Comparison of ENCODE assay signal across 16 cellular contexts in the genomic region with DNA sequence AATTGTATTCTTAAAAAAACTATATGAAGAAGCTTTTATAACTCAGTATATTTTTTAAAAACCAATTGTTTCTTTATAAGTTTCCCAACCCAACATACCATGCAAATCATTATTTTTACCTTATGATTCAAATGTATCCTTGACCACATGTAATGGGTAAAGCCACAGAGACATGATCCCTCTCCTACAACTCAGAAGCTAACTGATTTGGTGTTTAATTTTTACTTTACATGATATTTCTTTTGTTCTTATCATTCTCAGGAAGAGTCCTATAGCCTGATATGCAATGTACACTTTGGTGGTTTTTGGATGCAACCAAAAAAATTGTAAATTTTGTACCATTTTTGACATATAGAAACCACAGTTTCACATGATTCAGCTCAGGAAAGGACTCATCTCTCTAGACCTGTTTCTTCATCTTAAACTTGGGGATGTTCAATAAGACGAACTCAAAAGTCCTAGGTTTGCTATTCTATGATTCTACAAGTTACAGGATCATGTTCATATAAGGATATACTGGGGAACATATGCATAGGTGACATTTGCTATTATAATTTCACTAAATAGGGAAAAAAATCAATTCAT.
"Had no signal": no experiment of that assay in that cellular context is flagged by ENCODE, and none has a peak within 500 bp of the region (broad histone marks: within the 10 kb centered on the region; RNA-seq: fewer than 3 reads in every experiment).

No MANE protein-coding gene starts in this region.

- H3K9me3 ChIP-seq: psoas muscle, sigmoid colon, thoracic aorta, vagina had no signal

- H3K27ac ChIP-seq: brain microvascular endothelial cell, psoas muscle, sigmoid colon, thoracic aorta, vagina had no signal

- H3K27me3 ChIP-seq: brain microvascular endothelial cell, sigmoid colon, vagina had no signal

- FAIRE-seq: TTC549 had no signal

- H3K36me3 ChIP-seq: brain microvascular endothelial cell, sigmoid colon, thoracic aorta, vagina had no signal

- H3K4me3 ChIP-seq: psoas muscle, sigmoid colon, thoracic aorta, vagina had no signal

- H3K4me1 ChIP-seq: psoas muscle, sigmoid colon had no signal

- DNase-seq: activated B cell treated with CpG ODN at 0.5 μM for 24 hours; activated CD4-positive, alpha-beta T cell treated with anti-CD3 and anti-CD28 coated beads, Interleukin-2, amount 10 ng/mL, durations not matched to agents 7 days and 5 days; activated effector memory CD4-positive, alpha-beta T cell treated with Interleukin-2 at 50 U/mL for 16 hours; activated T-cell treated with anti-CD3 and anti-CD28 coated beads for 4 hours; endodermal cell; hypothalamus; left colon; nephron progenitor cell; psoas muscle; sigmoid colon; stimulated activated CD4-positive, alpha-beta T cell treated with anti-CD3 and anti-CD28 coated beads, Interleukin-12 subunit alpha, Interleukin-12 subunit beta, amount 100 ng/mL, for 4 hours; T-helper 17 cell had no signal

- ATAC-seq: psoas muscle, T-helper 17 cell had no signal
